ENCODE assay signal across 9 cellular contexts in genomic region chr3:183085634-183086390, GRCh38. TPM values are rescaled to one million over a fixed set of nuclear protein-coding genes. Genes with fewer than 3 reads are reported as not detected.
A peak's percentile ranks its signal among the peaks of the same experiment; 100 is the strongest.
DNase-seq lines count a peak whose midpoint lies in the region; ATAC-seq and TF ChIP-seq lines count a peak whose summit lies in the region.
"Had no signal": no experiment of that assay in that cellular context is flagged by ENCODE, and none has a peak within 500 bp of the region (broad histone marks: within the 10 kb centered on the region; RNA-seq: fewer than 3 reads in every experiment).

No MANE protein-coding gene starts in this region.

- H3K9me3 Mint-ChIP-seq in glutamatergic neuron (ENCODE audit: unreplicated experiment), result no peaks in the 10 kb centered on the region

- H3K27ac Mint-ChIP-seq in glutamatergic neuron (ENCODE audit: unreplicated experiment), result no peak overlapping the region

- ATAC-seq in HG03432 (IDR thresholded peaks at IDR 0.05; ENCODE audit: unreplicated experiment), result no peak
- ATAC-seq in GM19324 (IDR thresholded peaks at IDR 0.05; ENCODE audit: low FRiP score, unreplicated experiment), result no peak

- DNase-seq in AG04450 (ENCODE audit: low read depth, low spot score) (no peak), GM10266 (ENCODE audit: extremely low spot score) (peak; percentile 44), RPMI7951 (ENCODE audit: low read depth) (peak; percentile 33), glutamatergic neuron (peak; percentile 20), RKO (ENCODE audit: low spot score) (no peak), islet precursor cell (no peak)
- DNase-seq: uterus had no signal

- H3K9me3 ChIP-seq in AG04450 (ENCODE audit: control insufficient read depth, insufficient read depth, low read length), result no peaks in the 10 kb centered on the region
- H3K9me3 ChIP-seq: uterus had no signal

- H3K27me3 Mint-ChIP-seq in glutamatergic neuron (ENCODE audit: unreplicated experiment), result peaks cover 3% of the 10 kb centered on the region

- TF ChIP-seq CTCF in AG04450 (IDR thresholded peaks at IDR 0.05; ENCODE audit: low read depth, low read length), result peak; percentile 50
- TF ChIP-seq CTCF in GM10266 (IDR thresholded peaks at IDR 0.05; ENCODE audit: control insufficient read depth, insufficient read depth, low read depth, missing control alignments), result peak; percentile 57
- peak; percentile 52 for TF ChIP-seq CTCF in glutamatergic neuron (IDR thresholded peaks at IDR 0.05; ENCODE audit: partially characterized antibody, unreplicated experiment)

- no peak overlapping the region for H3K4me3 ChIP-seq in AG04450 (ENCODE audit: low read depth, low read length)
- H3K4me3 ChIP-seq: uterus had no signal

- CTCF ChIA-PET in AG04450 (lab: Charles Lee), result interaction anchor here (1.1 to 2.3 kb wide), 5 partner anchors 7 to 301 kb away, joined by 3 to 19 read pairs (median 4); partner anchors contain the start of gene MCCC1

- H3K4me1 Mint-ChIP-seq in glutamatergic neuron (ENCODE audit: low read depth, unreplicated experiment), result no peaks in the 10 kb centered on the region

- peaks cover 7% of the 10 kb centered on the region for H3K36me3 Mint-ChIP-seq in glutamatergic neuron (ENCODE audit: unreplicated experiment)

- POLR2A ChIA-PET in AG04450 (lab: Yijun Ruan, JAX), result no interaction called here

- H3K27ac ChIP-seq in AG04450 (ENCODE audit: low read depth, low read length), result no peak overlapping the region
- H3K27ac ChIP-seq: uterus had no signal

- H3K27me3 ChIP-seq in AG04450 (ENCODE audit: control insufficient read depth, insufficient read depth, low read length), result no peaks in the 10 kb centered on the region
- H3K27me3 ChIP-seq: uterus had no signal

- H3K4me3 Mint-ChIP-seq in glutamatergic neuron (ENCODE audit: unreplicated experiment), result no peak overlapping the region

RNA-seq across cellular contexts. Expression of gene MCCC1, which starts 13.5 kb away (rescaled TPM):
- 17.8 and 19.0 TPM in 2 replicates for polyA plus RNA-seq in AG04450 (2011; rRNA removed)
- polyA minus RNA-seq in AG04450 (2011; rRNA and poly(A)+ RNA removed), result 18.8 and 24.0 TPM in 2 replicates
- total RNA-seq in RPMI7951 (2014; rRNA removed; shearing (Covaris generic)), result 19.4 and 23.9 TPM in 2 replicates
- 17.9 TPM for total RNA-seq in glutamatergic neuron (ENCODE audit: unreplicated experiment)

Comparison
In these comparisons a context has a peak if more than half of its experiments do, and no peak if none do; other contexts are left out.
1. DNase-seq: peak in GM10266 (single experiment), RPMI7951 (single experiment) and glutamatergic neuron (single experiment); none in AG04450 (single experiment), RKO (single experiment) and islet precursor cell (single experiment).
2. Peak in every context shown above with its lines, with median percentiles within 50 percentile points of each other: CTCF ChIP-seq.